ENCODE assay signal across 12 cellular contexts in the genomic region with DNA sequence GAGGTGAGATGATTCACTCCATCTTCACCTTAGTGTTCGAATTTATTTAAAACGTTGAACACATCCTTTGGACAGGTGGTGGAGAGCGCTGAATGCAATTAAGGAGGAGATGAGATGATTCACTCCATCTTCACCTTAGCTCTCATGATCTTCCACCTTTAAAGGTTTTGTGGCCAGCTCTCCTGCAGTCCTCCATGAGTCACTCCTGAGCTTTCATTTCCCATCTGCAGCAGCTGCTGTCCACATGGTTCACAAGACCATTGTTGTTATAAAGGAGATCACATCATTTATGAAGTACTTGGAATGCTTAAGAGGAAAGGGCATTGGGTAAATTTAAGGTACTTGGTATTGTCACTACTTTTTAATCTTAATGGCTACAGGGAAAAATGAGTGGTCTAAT.
DNase-seq lines count a peak whose midpoint lies in the region; ATAC-seq, FAIRE-seq and TF ChIP-seq lines count a peak whose summit lies in the region.
"Had no signal": no experiment of that assay in that cellular context is flagged by ENCODE, and none has a peak within 500 bp of the region (broad histone marks: within the 10 kb centered on the region; RNA-seq: fewer than 3 reads in every experiment).

No MANE protein-coding gene starts in this region.

- no peaks in the 10 kb centered on the region for H3K36me3 ChIP-seq in lower lobe of right lung

- no peaks in the 10 kb centered on the region for H3K9me3 ChIP-seq in lower lobe of right lung

- H3K4me3 ChIP-seq in epithelial cell of esophagus (ENCODE audit: low read length) (no peak overlapping the region), lower lobe of right lung (no peak overlapping the region)

- no peak for TF ChIP-seq CTCF in epithelial cell of esophagus (IDR thresholded peaks at IDR 0.05; ENCODE audit: insufficient read depth, low read depth, low read length, missing control alignments)
- TF ChIP-seq CTCF in lower lobe of right lung (IDR thresholded peaks at IDR 0.05): no peak

- intact Hi-C loops in lower lobe of right lung (cut with DNase I): no loop called here

- H3K4me1 ChIP-seq in lower lobe of right lung: no peaks in the 10 kb centered on the region

- H3K27ac ChIP-seq in lower lobe of right lung: no peak overlapping the region
- H3K27ac ChIP-seq: HL-60 had no signal

- no peak for ATAC-seq in lower lobe of right lung
- no peak for ATAC-seq in HG02870 (IDR thresholded peaks at IDR 0.05; ENCODE audit: unreplicated experiment)

- FAIRE-seq in urothelium cell line (lab: Jason Lieb, UNC): no peak

- DNase-seq in SHP77 (lab: John Stamatoyannopoulos, UW) (peak; percentile 11 to 16), SHP77 treated with DMSO at 0.1 percent for 48 hours (lab: John Stamatoyannopoulos, UW) (no peak), NCI-H524 treated with DMSO at 0.1 percent for 48 hours (lab: John Stamatoyannopoulos, UW) (peak; percentile 85), epithelial cell of esophagus (ENCODE audit: low read depth) (peak; percentile 59), urothelium cell line (ENCODE audit: low spot score) (peak; percentile 78), dedifferentiated amniotic fluid mesenchymal stem cell (ENCODE audit: extremely low spot score) (no peak), lower lobe of right lung (no peak)
- DNase-seq: activated CD4-positive, alpha-beta T cell treated with anti-CD3 and anti-CD28 coated beads for 1 hour; activated T-cell treated with anti-CD3 and anti-CD28 coated beads, Interleukin-2, amount 50 U/mL, for 24 hours; NCI-H82 had no signal

- H3K27me3 ChIP-seq in lower lobe of right lung (ENCODE audit: low read depth): no peaks in the 10 kb centered on the region

Comparison
In these comparisons a context has a peak if more than half of its experiments do, and no peak if none do; other contexts are left out.
1. DNase-seq: peak in SHP77 (2 of 2), NCI-H524 treated with DMSO at 0.1 percent for 48 hours (single experiment), epithelial cell of esophagus (single experiment) and urothelium cell line (single experiment); none in SHP77 treated with DMSO at 0.1 percent for 48 hours (single experiment), dedifferentiated amniotic fluid mesenchymal stem cell (single experiment) and lower lobe of right lung (single experiment).